ENCODE assay signal across 25 cellular contexts in genomic region chr13:51675877-51676276, GRCh38.
"Had no signal": no experiment of that assay in that cellular context is flagged by ENCODE, and none has a peak within 500 bp of the region (broad histone marks: within the 10 kb centered on the region; RNA-seq: fewer than 3 reads in every experiment).

No MANE protein-coding gene starts in this region.

- DNase-seq: activated CD4-positive, alpha-beta T cell treated with anti-CD3 and anti-CD28 coated beads for 1 hour; activated CD4-positive, alpha-beta T cell treated with anti-CD3 and anti-CD28 coated beads, Interleukin-2, amount 50 U/mL, for 1 hour; activated CD8-positive, alpha-beta T cell treated with anti-CD3 and anti-CD28 coated beads, Interleukin-2, amount 10 ng/mL, durations not matched to agents 7 days and 5 days; activated gamma-delta T cell treated with Interleukin-2 at 50 U/mL for 16 hours; activated T-cell treated with anti-CD3 and anti-CD28 coated beads, Interleukin-2, amount 50 U/mL, for 1 hour; aorta; caudate nucleus; effector CD4-positive, alpha-beta T cell; head of caudate nucleus; hypothalamus; left colon; mesenchymal stem cell; nephron progenitor cell; pancreas; stimulated activated naive B cell treated with anti-CD40 and anti-IgM and Interleukin-4, amounts not matched to agents 10 μg/mL and 1 μg/mL and 100 μg/mL, for 72 hours; testis; upper lobe of right lung; WERI-Rb-1 had no signal

- H3K27ac Mint-ChIP-seq: activated CD8-positive, alpha-beta T cell treated with anti-CD3 and anti-CD28 coated beads, Interleukin-2, amount 10 ng/mL, durations not matched to agents 7 days and 5 days; activated naive CD4-positive, alpha-beta T cell treated with anti-CD3 and anti-CD28 coated beads, Interleukin-2, amount 50 U/mL, for 72 hours; dendritic cell treated with granulocyte-macrophage colony-stimulating factor and Interleukin-4, amounts not matched to agents 40 ng/mL and 50 ng/mL, for 4 days; nephron progenitor cell; stimulated activated naive B cell treated with anti-CD40 and anti-IgM and Interleukin-4, amounts not matched to agents 10 μg/mL and 1 μg/mL and 100 μg/mL, for 72 hours; T-helper 2 cell treated with Interferon-gamma antibody and Interleukin-4, amounts not matched to agents 5 μg/mL and 100 μg/mL, for 36 hours had no signal

- H3K4me3 Mint-ChIP-seq: activated CD8-positive, alpha-beta T cell treated with anti-CD3 and anti-CD28 coated beads, Interleukin-2, amount 10 ng/mL, durations not matched to agents 7 days and 5 days; brain; dendritic cell treated with granulocyte-macrophage colony-stimulating factor and Interleukin-4, amounts not matched to agents 40 ng/mL and 50 ng/mL, for 4 days; nephron progenitor cell; stimulated activated naive B cell treated with anti-CD40 and anti-IgM and Interleukin-4, amounts not matched to agents 10 μg/mL and 1 μg/mL and 100 μg/mL, for 72 hours; T-helper 2 cell treated with Interferon-gamma antibody and Interleukin-4, amounts not matched to agents 5 μg/mL and 100 μg/mL, for 36 hours had no signal

- H3K27me3 ChIP-seq: esophagus muscularis mucosa, gastroesophageal sphincter, pancreas, testis, upper lobe of right lung had no signal

- H3K4me3 ChIP-seq: esophagus muscularis mucosa, gastroesophageal sphincter, pancreas, testis, upper lobe of right lung had no signal

- H3K9me3 ChIP-seq: esophagus muscularis mucosa, gastroesophageal sphincter, pancreas, testis, upper lobe of right lung had no signal

- H3K4me1 ChIP-seq: testis had no signal

- H3K9me3 Mint-ChIP-seq: dendritic cell treated with granulocyte-macrophage colony-stimulating factor and Interleukin-4, amounts not matched to agents 40 ng/mL and 50 ng/mL, for 4 days; T-helper 2 cell treated with Interferon-gamma antibody and Interleukin-4, amounts not matched to agents 5 μg/mL and 100 μg/mL, for 36 hours had no signal

- ATAC-seq: activated CD8-positive, alpha-beta T cell treated with anti-CD3 and anti-CD28 coated beads, Interleukin-2, amount 10 ng/mL, durations not matched to agents 7 days and 5 days; activated naive CD4-positive, alpha-beta T cell treated with anti-CD3 and anti-CD28 coated beads, Interleukin-2, amount 50 U/mL, for 72 hours; gastroesophageal sphincter; left colon; pancreas; right cardiac atrium; stimulated activated naive B cell treated with anti-CD40 and anti-IgM and Interleukin-4, amounts not matched to agents 10 μg/mL and 1 μg/mL and 100 μg/mL, for 72 hours; upper lobe of right lung had no signal

- H3K27ac ChIP-seq: esophagus muscularis mucosa, gastroesophageal sphincter, pancreas, testis, upper lobe of right lung, WERI-Rb-1 had no signal

- H3K36me3 ChIP-seq: esophagus muscularis mucosa, gastroesophageal sphincter, pancreas, upper lobe of right lung, WERI-Rb-1 had no signal

- H3K27me3 Mint-ChIP-seq: dendritic cell treated with granulocyte-macrophage colony-stimulating factor and Interleukin-4, amounts not matched to agents 40 ng/mL and 50 ng/mL, for 4 days; stimulated activated naive B cell treated with anti-CD40 and anti-IgM and Interleukin-4, amounts not matched to agents 10 μg/mL and 1 μg/mL and 100 μg/mL, for 72 hours had no signal
